ENCODE assay signal across 22 cellular contexts in the genomic region with DNA sequence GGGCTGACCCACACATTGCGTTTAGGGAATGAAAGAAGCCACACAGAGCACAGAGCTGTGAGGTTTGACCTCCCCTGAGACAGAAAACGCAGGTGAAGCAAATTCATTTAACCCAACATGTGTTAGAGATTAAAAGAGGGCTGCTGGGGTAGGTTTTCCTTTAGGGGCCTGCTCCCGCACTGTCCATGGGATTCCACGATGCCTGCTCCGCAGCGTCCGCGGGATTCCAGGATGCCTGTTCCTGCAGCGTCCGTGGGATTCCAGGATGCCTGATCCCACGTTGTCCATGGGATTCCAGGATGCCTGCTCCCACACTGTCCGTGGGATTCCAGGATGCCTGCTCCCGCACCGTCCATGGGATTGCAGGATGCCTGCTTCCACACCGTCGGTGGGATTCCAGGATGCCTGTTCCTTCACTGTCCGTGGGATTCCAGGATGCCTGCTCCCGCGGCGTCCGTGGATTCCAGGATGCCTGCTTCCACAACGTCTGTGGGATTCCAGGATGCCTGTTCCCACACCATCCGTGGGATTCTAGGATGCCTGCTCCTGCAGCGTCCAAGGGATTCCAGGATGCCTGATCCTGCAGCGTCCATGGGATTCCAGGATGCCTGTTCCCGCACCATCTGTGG.
A peak's percentile ranks its signal among the peaks of the same experiment; 100 is the strongest.
DNase-seq lines count a peak whose midpoint lies in the region; ATAC-seq, FAIRE-seq and TF ChIP-seq lines count a peak whose summit lies in the region.
"Had no signal": no experiment of that assay in that cellular context is flagged by ENCODE, and none has a peak within 500 bp of the region (broad histone marks: within the 10 kb centered on the region; RNA-seq: fewer than 3 reads in every experiment).

No MANE protein-coding gene starts in this region.

- H3K4ac ChIP-seq in neuronal stem cell (ENCODE audit: low read length), result no peak overlapping the region

- H3K4me1 ChIP-seq in heart right ventricle, result peaks cover 6 to 59% (median 34%) of the 10 kb centered on the region in 9 donors
- no peaks in the 10 kb centered on the region for H3K4me1 ChIP-seq in RWPE2 (ENCODE audit: insufficient read depth, poor library complexity, severe bottlenecking)
- peaks cover 5 to 6% of the 10 kb centered on the region in 2 donors for H3K4me1 ChIP-seq in neuronal stem cell (ENCODE audit: control insufficient read depth in 2 of 2, insufficient read depth in 1 of 2, low read depth in 1 of 2, low read length in 2 of 2)

- no peak overlapping the region for H2BK120ac ChIP-seq in neuronal stem cell (ENCODE audit: low read depth, low read length)

- H2AFZ ChIP-seq in neuronal stem cell (ENCODE audit: low read length), result no peak overlapping the region

- H4K8ac ChIP-seq in neuronal stem cell (ENCODE audit: low read depth, low read length), result peak overlapping the region; percentile 6

- TF ChIP-seq CTCF in heart right ventricle (IDR thresholded peaks at IDR 0.05) (no peak), RWPE2 (IDR thresholded peaks at IDR 0.05; ENCODE audit: poor library complexity, severe bottlenecking) (no peak)

- ATAC-seq in heart right ventricle (no peak), RWPE2 (ENCODE audit: low read depth) (no peak)

- H3K79me1 ChIP-seq in neuronal stem cell (ENCODE audit: low read depth, low read length), result no peaks in the 10 kb centered on the region

- peak overlapping the region; percentile 61 for H2AK5ac ChIP-seq in neuronal stem cell (ENCODE audit: low read depth, low read length)

- intact Hi-C loops in heart right ventricle (cut with DNase I), result no loop called here
- intact Hi-C loops in cardiac septum (cut with DNase I), result no loop called here

- WGBS in heart right ventricle, 2 donors, result 90 to 93% methylated on average over 26 of the region's 26 CpGs
- WGBS in neuronal stem cell (ENCODE audit: extremely low coverage in 2 of 2, insufficient read length in 2 of 2, insufficient replicate concordance in 1 of 2), 2 donors, result no CpG with 5 or more reads among the region's 26 CpGs

- H3K27ac ChIP-seq in heart right ventricle (peak overlapping the region in 7 of 10 donors; percentile 39 to 77 (median 66)), RWPE2 (ENCODE audit: poor library complexity, severe bottlenecking) (no peak overlapping the region), neuronal stem cell (replicated peaks; ENCODE audit: low read length) (no peak overlapping the region)
- H3K27ac ChIP-seq: HL-60, KMS-11 had no signal

- peak overlapping the region; percentile 69 for H3K23ac ChIP-seq in neuronal stem cell (ENCODE audit: low read depth, low read length, poor library complexity)

- H3K18ac ChIP-seq in neuronal stem cell (ENCODE audit: low read length), result peak overlapping the region; percentile 81

- H3K36me3 ChIP-seq in heart right ventricle (no peaks in the 10 kb centered on the region), RWPE2 (ENCODE audit: low read depth) (no peaks in the 10 kb centered on the region), neuronal stem cell (replicated peaks in 1 of 2; ENCODE audit: control insufficient read depth in 2 of 2, insufficient read depth in 2 of 2, low read length in 2 of 2) (no peaks in the 10 kb centered on the region)

- H2BK15ac ChIP-seq in neuronal stem cell (ENCODE audit: low read length), result peak overlapping the region; percentile 75

- peak overlapping the region; percentile 10 for H3K14ac ChIP-seq in neuronal stem cell (ENCODE audit: low read length)

- H3K9me3 ChIP-seq in heart right ventricle, result no peaks in the 10 kb centered on the region
- no peaks in the 10 kb centered on the region for H3K9me3 ChIP-seq in RWPE2 (ENCODE audit: severe bottlenecking)
- H3K9me3 ChIP-seq in neuronal stem cell (replicated peaks in 1 of 2; ENCODE audit: control insufficient read depth in 2 of 2, insufficient read depth in 1 of 2, low read depth in 1 of 2, low read length in 2 of 2), result peaks cover 0 to 5% of the 10 kb centered on the region in 2 donors
- H3K9me3 ChIP-seq: SK-N-SH had no signal

- H3K4me3 ChIP-seq in heart right ventricle (no peak overlapping the region), RWPE2 (ENCODE audit: severe bottlenecking) (no peak overlapping the region), neuronal stem cell (ENCODE audit: low read length in 2 of 2) (no peak overlapping the region)

- TF ChIP-seq POLR2A in H54 (IDR thresholded peaks at IDR 0.05; ENCODE audit: low read depth, low read length), result no peak

- DNase-seq in heart right ventricle (no peak), cardiac septum (ENCODE audit: low spot score) (no peak), RWPE2 (ENCODE audit: low spot score) (peak; percentile 24), neuronal stem cell (ENCODE audit: low spot score) (no peak), H54 (ENCODE audit: insufficient read length, low spot score) (no peak), NCI-H2029 (lab: John Stamatoyannopoulos, UW) (no peak)
- DNase-seq in activated naive CD4-positive, alpha-beta T cell (lab: John Stamatoyannopoulos, UW), result no peak
- DNase-seq: Calu3, DMS79 treated with DMSO at 0.1 percent for 48 hours, GOT3, MV-4-11, NCI-H1105, NCI-H1436 treated with DMSO at 0.1 percent for 48 hours, NCI-H1930, NCI-H2227 treated with DMSO at 0.1 percent for 48 hours, NCI-H526 treated with DMSO at 0.1 percent for 48 hours, RPMI8226, SIG-M5, SK-N-SH had no signal

- no peaks in the 10 kb centered on the region for H3K27me3 ChIP-seq in heart right ventricle
- H3K27me3 ChIP-seq in RWPE2 (ENCODE audit: insufficient read depth, poor library complexity, severe bottlenecking), result no peaks in the 10 kb centered on the region
- H3K27me3 ChIP-seq in neuronal stem cell (ENCODE audit: control insufficient read depth in 3 of 3, insufficient read depth in 3 of 3, low read depth in 1 of 3, low read length in 3 of 3), result peaks cover 0 to 15% (median 2%) of the 10 kb centered on the region in 3 experiments

- no peak overlapping the region for H2BK5ac ChIP-seq in neuronal stem cell (ENCODE audit: low read length)

- peak overlapping the region; percentile 18 for H4K91ac ChIP-seq in neuronal stem cell (ENCODE audit: low read depth, low read length, poor library complexity)

- no peak overlapping the region for H3K9ac ChIP-seq in neuronal stem cell (ENCODE audit: low read depth, low read length, poor library complexity)
- H3K9ac ChIP-seq: KMS-11, SK-N-SH had no signal

- H3K4me2 ChIP-seq in neuronal stem cell (ENCODE audit: insufficient read depth, low read length, poor library complexity, severe bottlenecking), result no peak overlapping the region
- H3K4me2 ChIP-seq: KMS-11, SK-N-SH had no signal

- no peak overlapping the region for H2BK12ac ChIP-seq in neuronal stem cell (ENCODE audit: low read length)

- FAIRE-seq in H54 (lab: Jason Lieb, UNC), result no peak
- FAIRE-seq: GM12892 had no signal

Comparison
In these comparisons a context has a peak if more than half of its experiments do, and no peak if none do; other contexts are left out.
1. H3K27ac ChIP-seq: peak in heart right ventricle (7 of 10); none in RWPE2 (single experiment) and neuronal stem cell (single experiment).